In the genomic region with DNA sequence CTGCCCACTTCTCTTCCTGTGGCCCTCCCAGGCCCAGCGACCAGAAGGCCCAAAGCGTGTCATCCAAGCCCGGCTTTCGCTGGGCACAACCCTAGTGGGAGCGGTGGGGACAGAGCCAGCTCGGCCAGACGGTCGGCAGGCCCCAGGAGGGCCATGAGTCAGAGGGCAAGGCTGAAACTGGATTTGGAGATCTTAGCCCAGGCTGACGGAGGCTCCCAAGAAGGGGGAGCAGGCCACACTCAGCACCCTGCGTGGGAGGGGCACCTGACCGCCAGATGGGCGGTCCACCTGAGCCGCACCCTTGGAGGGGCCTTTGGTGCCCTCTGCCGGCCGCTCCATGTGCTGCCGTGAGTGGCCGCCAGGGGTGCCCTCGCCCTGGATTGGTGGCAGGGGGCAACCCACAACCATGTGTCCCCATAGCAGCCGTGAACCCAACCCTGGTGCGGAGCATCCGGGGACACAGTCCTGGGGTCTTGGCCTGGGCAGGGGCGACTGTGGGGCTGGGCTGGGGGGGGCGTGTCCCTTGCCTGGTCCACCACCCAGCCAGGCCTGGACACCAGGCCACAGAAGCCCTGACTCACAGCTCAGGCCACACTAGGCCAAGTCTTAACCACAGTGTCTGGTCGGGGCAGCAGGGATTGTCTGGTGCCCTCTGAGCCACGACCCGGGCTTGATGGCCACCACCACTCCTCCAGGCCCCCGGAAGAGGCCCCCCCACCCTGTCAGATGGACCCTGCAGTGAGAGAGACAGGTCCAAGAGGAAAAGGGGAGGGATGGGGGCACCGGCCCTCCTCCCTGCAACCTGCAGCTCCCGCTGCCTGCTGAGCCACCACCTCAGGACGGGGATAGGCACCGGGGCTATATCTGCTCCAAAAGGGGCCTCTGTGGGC, we compare ENCODE assay signal across 1 cellular context.
TF ChIP-seq lines count a peak whose summit lies in the region.

No MANE protein-coding gene starts in this region.

TF ChIP-seq in HepG2, 621 proteins besides CTCF, POLR2A, EP300 and RAD21 (continues in another document):
- TF ChIP-seq TOPORS (CRISPR knock-in tag; IDR thresholded peaks at IDR 0.05) (peak; percentile 74; the same call in 1 of the 2 replicates), ERF (CRISPR knock-in tag; IDR thresholded peaks at IDR 0.05) (peak; percentile 60; the same call in 1 of the 2 replicates), HDAC6 (IDR thresholded peaks at IDR 0.05; ENCODE audit: low read depth, low read length) (no peak), RAD51 (IDR thresholded peaks at IDR 0.05; ENCODE audit: borderline replicate concordance) (no peak), HNF1A (IDR thresholded peaks at IDR 0.05; ENCODE audit: low read depth) (no peak), HNF1A (CRISPR knock-in tag; IDR thresholded peaks at IDR 0.05; ENCODE audit: borderline replicate concordance) (no peak), ESRRA (CRISPR knock-in tag; IDR thresholded peaks at IDR 0.05; ENCODE audit: low read depth) (no peak), EEA1 (CRISPR knock-in tag; IDR thresholded peaks at IDR 0.05; ENCODE audit: borderline replicate concordance) (no peak), KLF11 (CRISPR knock-in tag; IDR thresholded peaks at IDR 0.05) (0 out of 2 replicates have a peak, but pooled peaks have one; percentile 50), ETV5 (CRISPR knock-in tag; IDR thresholded peaks at IDR 0.05; ENCODE audit: borderline replicate concordance) (no peak), TGIF2 (CRISPR knock-in tag; IDR thresholded peaks at IDR 0.05) (0 out of 2 replicates have a peak, but pooled peaks have one; percentile 60), ZNF264 (CRISPR knock-in tag; IDR thresholded peaks at IDR 0.05) (0 out of 2 replicates have a peak, but pooled peaks have one; percentile 36), ZBTB14 (CRISPR knock-in tag; IDR thresholded peaks at IDR 0.05) (no peak), ZNF563 (CRISPR knock-in tag; IDR thresholded peaks at IDR 0.05) (peak; percentile 25; the same call in 1 of the 2 replicates), LCORL (IDR thresholded peaks at IDR 0.05) (no peak), LCORL (CRISPR knock-in tag; IDR thresholded peaks at IDR 0.05) (peak; percentile 84), HHEX (CRISPR knock-in tag; IDR thresholded peaks at IDR 0.05) (no peak), HNF1B (CRISPR knock-in tag; IDR thresholded peaks at IDR 0.05) (peak; percentile 87), ZNF484 (CRISPR knock-in tag; IDR thresholded peaks at IDR 0.05; ENCODE audit: borderline replicate concordance, low read depth) (no peak), SAP130 (CRISPR knock-in tag; IDR thresholded peaks at IDR 0.05; ENCODE audit: low read depth) (peak; percentile 76), ZBTB7A (CRISPR knock-in tag; IDR thresholded peaks at IDR 0.05) (peak; percentile 85; the same call in 1 of the 2 replicates), ZNF501 (CRISPR knock-in tag; IDR thresholded peaks at IDR 0.05) (peak; percentile 78), ZNF550 (CRISPR knock-in tag; IDR thresholded peaks at IDR 0.05; ENCODE audit: borderline replicate concordance) (no peak), ZNF605 (CRISPR knock-in tag; IDR thresholded peaks at IDR 0.05) (peak; percentile 61; the same call in 1 of the 2 replicates), HNF4A (CRISPR knock-in tag; IDR thresholded peaks at IDR 0.05) (peak; percentile 29), ATF7-NPFF (CRISPR knock-in tag; IDR thresholded peaks at IDR 0.05; ENCODE audit: low read depth) (no peak), GZF1 (CRISPR knock-in tag; IDR thresholded peaks at IDR 0.05) (no peak), HMGXB4 (CRISPR knock-in tag; IDR thresholded peaks at IDR 0.05; ENCODE audit: borderline replicate concordance in 1 of 2, low read depth in 1 of 2) (peak; percentile 89 to 94), CBFB (CRISPR knock-in tag; IDR thresholded peaks at IDR 0.05) (peak; percentile 65; the same call in 1 of the 2 replicates), ZNF556 (CRISPR knock-in tag; IDR thresholded peaks at IDR 0.05; ENCODE audit: borderline replicate concordance) (no peak; the same call in 1 of the 2 replicates), BORCS8-MEF2B (CRISPR knock-in tag; IDR thresholded peaks at IDR 0.05) (peak; percentile 58), RFX3 (CRISPR knock-in tag; IDR thresholded peaks at IDR 0.05) (no peak), ZBTB20 (CRISPR knock-in tag; IDR thresholded peaks at IDR 0.05; ENCODE audit: borderline replicate concordance, low read depth) (no peak; the same call in 1 of the 2 replicates), NFYC (CRISPR knock-in tag; IDR thresholded peaks at IDR 0.05) (no peak), ZBTB1 (CRISPR knock-in tag; IDR thresholded peaks at IDR 0.05; ENCODE audit: borderline replicate concordance) (no peak), ZNF3 (CRISPR knock-in tag; IDR thresholded peaks at IDR 0.05) (no peak), RFX5 (IDR thresholded peaks at IDR 0.05; ENCODE audit: low read depth, low read length) (no peak), DR1 (CRISPR knock-in tag; IDR thresholded peaks at IDR 0.05) (peak; percentile 49; the same call in 1 of the 2 replicates), SATB2 (CRISPR knock-in tag; IDR thresholded peaks at IDR 0.05) (no peak), ZNF670 (CRISPR knock-in tag; IDR thresholded peaks at IDR 0.05; ENCODE audit: borderline replicate concordance) (no peak), ZNF883 (CRISPR knock-in tag; IDR thresholded peaks at IDR 0.05; ENCODE audit: not compliant biosample characterization) (peak; percentile 56), ZMAT5 (CRISPR knock-in tag; IDR thresholded peaks at IDR 0.05; ENCODE audit: borderline replicate concordance, low read depth) (no peak), HNRNPL (IDR thresholded peaks at IDR 0.05; ENCODE audit: low read depth, low read length) (peak; percentile 99), PCBP1 (IDR thresholded peaks at IDR 0.05; ENCODE audit: borderline replicate concordance, low read depth, low read length) (peak; percentile 56; the same call in 1 of the 2 replicates), SMARCC2 (IDR thresholded peaks at IDR 0.05) (no peak), ZEB1 (IDR thresholded peaks at IDR 0.05; ENCODE audit: insufficient replicate concordance, low read depth) (no peak), ZNF703 (CRISPR knock-in tag; IDR thresholded peaks at IDR 0.05; ENCODE audit: borderline replicate concordance) (no peak), NR2F2 (IDR thresholded peaks at IDR 0.05; ENCODE audit: borderline replicate concordance, low read depth) (no peak; the same call in 1 of the 2 replicates), ZNF543 (CRISPR knock-in tag; IDR thresholded peaks at IDR 0.05) (peak; percentile 31; the same call in 1 of the 2 replicates)
- TF ChIP-seq, protein P1, sequence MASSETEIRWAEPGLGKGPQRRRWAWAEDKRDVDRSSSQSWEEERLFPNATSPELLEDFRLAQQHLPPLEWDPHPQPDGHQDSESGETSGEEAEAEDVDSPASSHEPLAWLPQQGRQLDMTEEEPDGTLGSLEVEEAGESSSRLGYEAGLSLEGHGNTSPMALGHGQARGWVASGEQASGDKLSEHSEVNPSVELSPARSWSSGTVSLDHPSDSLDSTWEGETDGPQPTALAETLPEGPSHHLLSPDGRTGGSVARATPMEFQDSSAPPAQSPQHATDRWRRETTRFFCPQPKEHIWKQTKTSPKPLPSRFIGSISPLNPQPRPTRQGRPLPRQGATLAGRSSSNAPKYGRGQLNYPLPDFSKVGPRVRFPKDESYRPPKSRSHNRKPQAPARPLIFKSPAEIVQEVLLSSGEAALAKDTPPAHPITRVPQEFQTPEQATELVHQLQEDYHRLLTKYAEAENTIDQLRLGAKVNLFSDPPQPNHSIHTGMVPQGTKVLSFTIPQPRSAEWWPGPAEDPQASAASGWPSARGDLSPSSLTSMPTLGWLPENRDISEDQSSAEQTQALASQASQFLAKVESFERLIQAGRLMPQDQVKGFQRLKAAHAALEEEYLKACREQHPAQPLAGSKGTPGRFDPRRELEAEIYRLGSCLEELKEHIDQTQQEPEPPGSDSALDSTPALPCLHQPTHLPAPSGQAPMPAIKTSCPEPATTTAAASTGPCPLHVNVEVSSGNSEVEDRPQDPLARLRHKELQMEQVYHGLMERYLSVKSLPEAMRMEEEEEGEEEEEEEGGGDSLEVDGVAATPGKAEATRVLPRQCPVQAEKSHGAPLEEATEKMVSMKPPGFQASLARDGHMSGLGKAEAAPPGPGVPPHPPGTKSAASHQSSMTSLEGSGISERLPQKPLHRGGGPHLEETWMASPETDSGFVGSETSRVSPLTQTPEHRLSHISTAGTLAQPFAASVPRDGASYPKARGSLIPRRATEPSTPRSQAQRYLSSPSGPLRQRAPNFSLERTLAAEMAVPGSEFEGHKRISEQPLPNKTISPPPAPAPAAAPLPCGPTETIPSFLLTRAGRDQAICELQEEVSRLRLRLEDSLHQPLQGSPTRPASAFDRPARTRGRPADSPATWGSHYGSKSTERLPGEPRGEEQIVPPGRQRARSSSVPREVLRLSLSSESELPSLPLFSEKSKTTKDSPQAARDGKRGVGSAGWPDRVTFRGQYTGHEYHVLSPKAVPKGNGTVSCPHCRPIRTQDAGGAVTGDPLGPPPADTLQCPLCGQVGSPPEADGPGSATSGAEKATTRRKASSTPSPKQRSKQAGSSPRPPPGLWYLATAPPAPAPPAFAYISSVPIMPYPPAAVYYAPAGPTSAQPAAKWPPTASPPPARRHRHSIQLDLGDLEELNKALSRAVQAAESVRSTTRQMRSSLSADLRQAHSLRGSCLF (CRISPR knock-in tag; IDR thresholded peaks at IDR 0.05; ENCODE audit: borderline replicate concordance), result no peak
- TF ChIP-seq, protein P2, sequence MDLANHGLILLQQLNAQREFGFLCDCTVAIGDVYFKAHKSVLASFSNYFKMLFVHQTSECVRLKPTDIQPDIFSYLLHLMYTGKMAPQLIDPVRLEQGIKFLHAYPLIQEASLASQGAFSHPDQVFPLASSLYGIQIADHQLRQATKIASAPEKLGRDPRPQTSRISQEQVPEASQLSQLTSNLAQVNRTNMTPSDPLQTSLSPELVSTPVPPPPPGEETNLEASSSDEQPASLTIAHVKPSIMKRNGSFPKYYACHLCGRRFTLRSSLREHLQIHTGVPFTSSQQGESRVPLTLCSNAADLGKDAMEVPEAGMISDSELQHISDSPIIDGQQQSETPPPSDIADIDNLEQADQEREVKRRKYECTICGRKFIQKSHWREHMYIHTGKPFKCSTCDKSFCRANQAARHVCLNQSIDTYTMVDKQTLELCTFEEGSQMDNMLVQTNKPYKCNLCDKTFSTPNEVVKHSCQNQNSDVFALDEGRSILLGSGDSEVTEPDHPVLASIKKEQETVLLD (CRISPR knock-in tag; IDR thresholded peaks at IDR 0.05; ENCODE audit: low read depth), result 0 out of 2 replicates have a peak, but pooled peaks have one; percentile 25
